In genomic region chr14:78202178-78202577, GRCh38 we compare ENCODE assay signal across 17 cellular contexts.
DNase-seq lines count a peak whose midpoint lies in the region; ATAC-seq and TF ChIP-seq lines count a peak whose summit lies in the region.
"Had no signal": no experiment of that assay in that cellular context is flagged by ENCODE, and none has a peak within 500 bp of the region (broad histone marks: within the 10 kb centered on the region; RNA-seq: fewer than 3 reads in every experiment).

No MANE protein-coding gene starts in this region.

- no peak for TF ChIP-seq CTCF in nephron progenitor cell (IDR thresholded peaks at IDR 0.05)

- ATAC-seq in HG03103 (IDR thresholded peaks at IDR 0.05; ENCODE audit: low read depth, unreplicated experiment) (peak; percentile 49), GM21723 (IDR thresholded peaks at IDR 0.05; ENCODE audit: unreplicated experiment) (no peak)
- ATAC-seq: left lung had no signal

- DNase-seq in SIG-M5 treated with dmso at 0.1 percent for 504 hours (lab: John Stamatoyannopoulos, UW; ENCODE audit: unreplicated experiment) (peak; percentile 26), SIG-M5 (lab: John Stamatoyannopoulos, UW) (no peak), NOMO-1 (lab: John Stamatoyannopoulos, UW; ENCODE audit: unreplicated experiment in 2 of 2) (peak; percentile 25 to 70), nephron progenitor cell (no peak), CD1c-positive myeloid dendritic cell (ENCODE audit: extremely low spot score) (no peak)
- no peak for DNase-seq in effector CD8-positive, alpha-beta T cell (lab: John Stamatoyannopoulos, UW)
- DNase-seq: activated effector memory CD4-positive, alpha-beta T cell treated with Interleukin-2 at 50 U/mL for 16 hours; amniotic stem cell; CD4-positive, alpha-beta T cell; DMS53; erythroblast; left lung; NCI-H1694 treated with DMSO at 0.1 percent for 48 hours; PC-9; T1000 had no signal

- H3K4me3 Mint-ChIP-seq in nephron progenitor cell = no peak overlapping the region
- H3K4me3 Mint-ChIP-seq: CD4-positive, alpha-beta T cell had no signal

- peaks cover 22% of the 10 kb centered on the region for H3K27me3 Mint-ChIP-seq in nephron progenitor cell (ENCODE audit: low read depth, poor library complexity)

- no peaks in the 10 kb centered on the region for H3K4me1 Mint-ChIP-seq in nephron progenitor cell

- no peaks in the 10 kb centered on the region for H3K36me3 Mint-ChIP-seq in nephron progenitor cell (ENCODE audit: low read depth)

- H3K27ac Mint-ChIP-seq in nephron progenitor cell = peak overlapping the region; percentile 55
- H3K27ac Mint-ChIP-seq: CD4-positive, alpha-beta T cell had no signal

- H3K9me3 Mint-ChIP-seq in nephron progenitor cell = no peaks in the 10 kb centered on the region

Comparison
In these comparisons a context has a peak if more than half of its experiments do, and no peak if none do; other contexts are left out.
1. DNase-seq: peak in SIG-M5 treated with dmso at 0.1 percent for 504 hours (single experiment) and NOMO-1 (2 of 2); none in SIG-M5 (single experiment), nephron progenitor cell (single experiment), effector CD8-positive, alpha-beta T cell (single experiment) and CD1c-positive myeloid dendritic cell (single experiment).